In the genomic region with DNA sequence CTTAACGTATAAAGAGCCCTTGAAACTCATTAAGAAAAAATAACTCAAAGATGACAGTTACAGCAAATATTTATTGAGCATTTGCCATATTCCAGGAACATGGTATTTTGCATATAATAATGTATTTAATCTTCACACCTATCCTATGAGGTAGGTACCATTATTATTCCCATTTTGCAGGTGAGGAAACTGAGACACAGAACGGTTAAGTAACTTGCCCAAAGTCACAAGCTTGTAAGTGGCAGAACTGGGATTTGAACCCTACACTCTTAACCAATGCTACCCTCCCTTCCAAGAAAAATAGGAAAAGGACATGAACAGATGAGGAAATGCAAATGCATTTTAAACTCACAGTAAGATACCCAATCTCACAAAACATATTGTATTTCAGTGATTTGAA, we compare ENCODE assay signal across 11 cellular contexts.
"Had no signal": no experiment of that assay in that cellular context is flagged by ENCODE, and none has a peak within 500 bp of the region (broad histone marks: within the 10 kb centered on the region; RNA-seq: fewer than 3 reads in every experiment).

No MANE protein-coding gene starts in this region.

- H3K36me3 ChIP-seq: HAP-1 had no signal

- DNase-seq: GM23248, GOT3, H7, H9, HCEC 1CT, HFFc6 had no signal

- H3K9ac ChIP-seq: GM23248 had no signal

- FAIRE-seq: H1, H54 had no signal

- ATAC-seq: GM23338, HCT116 had no signal

- H3K9me3 Mint-ChIP-seq: H9 had no signal

- H3K4me2 ChIP-seq: GM23338 had no signal

- H3K27ac Mint-ChIP-seq: GM23338, H9, HFFc6 had no signal

- H3K4me3 Mint-ChIP-seq: GM23338, H9, HFFc6 had no signal

- H3K9me3 ChIP-seq: HAP-1 had no signal

- H2AFZ ChIP-seq: GM23248, GM23338 had no signal

- H3K27ac ChIP-seq: GM23248 had no signal

- H3K4me3 ChIP-seq: GM23248, GM23338, HAP-1 had no signal
